In the genomic region with DNA sequence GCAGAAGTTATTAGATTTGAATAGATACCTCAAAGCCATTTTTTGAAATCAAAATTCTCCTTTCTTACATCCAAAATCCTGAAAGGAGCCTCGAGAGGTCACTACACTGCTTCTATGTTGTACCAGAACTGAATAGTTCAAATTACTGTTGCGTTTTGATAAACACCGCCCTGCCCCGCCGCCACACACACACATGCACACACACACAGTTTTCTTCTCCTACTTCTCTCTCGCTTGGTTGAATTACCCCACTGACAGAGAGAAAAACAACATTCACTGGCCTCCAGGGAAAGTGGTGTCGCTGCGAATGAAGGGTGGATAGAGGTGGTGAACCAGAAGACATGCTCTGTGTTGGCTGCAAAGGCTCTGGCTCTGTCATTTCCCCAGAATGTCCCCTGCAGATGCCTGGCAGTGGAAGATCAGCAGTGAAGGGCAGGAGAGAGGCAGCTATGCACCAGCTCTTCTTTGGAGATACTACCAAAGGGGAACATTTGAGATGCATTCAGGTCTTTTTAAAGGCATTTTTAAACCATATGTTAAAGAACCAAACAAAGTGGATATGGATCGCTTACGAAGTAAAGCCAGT, we compare ENCODE assay signal across 1 cellular context.
TF ChIP-seq lines count a peak whose summit lies in the region.

No MANE protein-coding gene starts in this region.

TF ChIP-seq in A549, 52 proteins besides CTCF, POLR2A, EP300 and RAD21 (continued from another document):
- TF ChIP-seq TP53 (CRISPR knock-in tag; IDR thresholded peaks at IDR 0.05): no peak
- no peak for TF ChIP-seq HOXB13 (CRISPR knock-in tag; IDR thresholded peaks at IDR 0.05; ENCODE audit: low read depth)
- TF ChIP-seq NR3C1 (IDR thresholded peaks at IDR 0.05): no peak
